ENCODE assay signal across 37 cellular contexts in genomic region chr11:58811499-58811898, GRCh38. TPM values are rescaled to one million over a fixed set of nuclear protein-coding genes. Genes with fewer than 3 reads are reported as not detected.
"Had no signal": no experiment of that assay in that cellular context is flagged by ENCODE, and none has a peak within 500 bp of the region (broad histone marks: within the 10 kb centered on the region; RNA-seq: fewer than 3 reads in every experiment).

No MANE protein-coding gene starts in this region.

- H3K27me3 ChIP-seq: MG63 had no signal

- H3K36me3 ChIP-seq: MG63 had no signal

- H3K4me3 ChIP-seq: MG63 had no signal

- DNase-seq: Karpas-422, Kasumi-1, MG63, MM.1S, MV-4-11, NCI-H1048, NCI-H1092, NCI-H1092 treated with DMSO at 0.1 percent for 48 hours, NCI-H1105, NCI-H1105 treated with DMSO at 0.1 percent for 48 hours, NCI-H1417, NCI-H1417 treated with DMSO at 0.1 percent for 48 hours, NCI-H1436, NCI-H1436 treated with DMSO at 0.1 percent for 48 hours, NCI-H146, NCI-H1694, NCI-H1694 treated with DMSO at 0.1 percent for 48 hours, NCI-H187, NCI-H1930, NCI-H2029, NCI-H2029 treated with DMSO at 0.1 percent for 48 hours, NCI-H2081, NCI-H2081 treated with DMSO at 0.1 percent for 48 hours, NCI-H2107, NCI-H2171, NCI-H2171 treated with DMSO at 0.1 percent for 48 hours, NCI-H2227 treated with DMSO at 0.1 percent for 48 hours, NCI-H226, NCI-H345, NCI-H446, NCI-H446 treated with DMSO at 0.1 percent for 48 hours, NCI-H510A, NCI-H510A treated with DMSO at 0.1 percent for 48 hours, NCI-H524, NCI-H524 treated with DMSO at 0.1 percent for 48 hours had no signal

RNA-seq across cellular contexts. Expression of gene GLYATL2, which starts 33.0 kb away (rescaled TPM):
- total RNA-seq: MCF 10A, NCI-H460 had no signal
